In genomic region chr7:35680403-35681013, GRCh38 we compare ENCODE assay signal across 1 cellular context.
TF ChIP-seq lines count a peak whose summit lies in the region.

No MANE protein-coding gene starts in this region.

TF ChIP-seq in WTC11, 78 proteins besides CTCF, POLR2A, EP300 and RAD21 (continued from another document):
- no peak for TF ChIP-seq ATF6 (CRISPR knock-in tag; IDR thresholded peaks at IDR 0.05)
- TF ChIP-seq NR2C2 (CRISPR knock-in tag; IDR thresholded peaks at IDR 0.05): no peak
- no peak for TF ChIP-seq FOXK1 (CRISPR knock-in tag; IDR thresholded peaks at IDR 0.05)
- TF ChIP-seq NFYB (CRISPR knock-in tag; conservative IDR thresholded peaks at IDR 0.05; ENCODE audit: low read depth): no peak
- no peak for TF ChIP-seq ZBTB21 (CRISPR knock-in tag; IDR thresholded peaks at IDR 0.05; ENCODE audit: borderline replicate concordance)
- no peak for TF ChIP-seq ATF2 (CRISPR knock-in tag; IDR thresholded peaks at IDR 0.05; ENCODE audit: borderline replicate concordance, low read depth)
- TF ChIP-seq EMX1 (CRISPR knock-in tag; IDR thresholded peaks at IDR 0.05): no peak
- no peak for TF ChIP-seq ZNF423 (CRISPR knock-in tag; IDR thresholded peaks at IDR 0.05)
